8 cellular contexts compared by ENCODE assay signal in the genomic region with DNA sequence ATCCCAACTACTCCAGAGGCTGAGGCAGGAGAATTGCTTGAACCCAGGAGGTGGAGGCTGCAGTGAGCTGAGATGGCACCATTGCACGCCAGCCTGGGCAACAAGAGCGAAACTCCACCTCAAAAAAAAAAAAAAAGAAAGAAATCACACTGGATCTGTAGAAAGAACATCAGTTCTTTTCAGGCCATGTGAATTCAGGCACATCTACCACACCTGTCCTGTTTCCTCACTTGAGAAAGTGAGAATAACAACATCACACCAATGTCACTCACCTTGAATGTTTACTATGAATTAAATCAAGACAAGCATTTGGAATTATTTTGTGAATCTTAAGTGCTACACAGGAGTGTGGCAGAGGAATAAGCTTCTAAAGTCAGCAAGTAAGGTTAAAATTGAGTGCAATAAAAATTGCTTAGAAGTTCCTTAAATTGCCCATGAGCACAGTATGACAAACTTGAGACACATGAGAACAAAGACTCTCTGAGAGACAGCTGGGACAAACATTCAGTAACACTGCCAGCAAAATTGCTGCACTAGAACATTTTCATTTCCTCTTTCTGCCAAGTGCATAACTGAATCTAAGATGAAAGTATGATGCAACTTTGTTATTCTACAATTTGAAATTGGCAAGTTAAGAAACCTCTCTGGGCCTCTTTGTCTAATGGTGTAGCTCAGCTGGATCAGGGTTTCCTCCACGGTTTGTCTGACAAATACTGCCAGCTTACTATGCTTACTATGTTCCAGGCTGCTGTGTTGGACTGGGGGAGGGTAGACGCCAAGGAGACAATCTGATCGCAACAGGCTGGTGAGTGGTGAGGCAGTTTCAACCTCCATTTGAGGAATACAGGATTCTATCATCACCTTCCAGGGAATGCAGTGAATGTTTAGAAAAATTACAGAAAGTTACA. TPM values are rescaled to one million over a fixed set of nuclear protein-coding genes. Genes with fewer than 3 reads are reported as not detected.
A peak's percentile ranks its signal among the peaks of the same experiment; 100 is the strongest.
DNase-seq lines count a peak whose midpoint lies in the region; ATAC-seq, FAIRE-seq and TF ChIP-seq lines count a peak whose summit lies in the region.

No MANE protein-coding gene starts in this region.

- peak overlapping the region; percentile 92 to 99 (median 98) for H3K27ac Mint-ChIP-seq in CD8-positive, alpha-beta memory T cell

- TF ChIP-seq CTCF in RWPE2 (IDR thresholded peaks at IDR 0.05; ENCODE audit: poor library complexity, severe bottlenecking) (no peak), astrocyte of the cerebellum (IDR thresholded peaks at IDR 0.05; ENCODE audit: low read depth, low read length, missing control alignments) (no peak), D721Med (IDR thresholded peaks at IDR 0.05; ENCODE audit: insufficient read depth, missing control alignments) (no peak)

- peaks cover 0 to 20% (median 2%) of the 10 kb centered on the region in 3 donors for H3K36me3 Mint-ChIP-seq in CD8-positive, alpha-beta memory T cell

- in situ Hi-C loops in astrocyte of the cerebellum (cut with HindIII; ENCODE audit: low sequenced_read_pairs) = no loop called here

- H3K9me3 Mint-ChIP-seq in CD8-positive, alpha-beta memory T cell = no peaks in the 10 kb centered on the region

- no peaks in the 10 kb centered on the region for H3K36me3 ChIP-seq in CD8-positive, alpha-beta memory T cell (ENCODE audit: insufficient read depth, low read length)
- H3K36me3 ChIP-seq in RWPE2 (ENCODE audit: low read depth) = no peaks in the 10 kb centered on the region

- no peaks in the 10 kb centered on the region for H3K27me3 ChIP-seq in CD8-positive, alpha-beta memory T cell (ENCODE audit: insufficient read depth, low read length, poor library complexity, severe bottlenecking)
- no peaks in the 10 kb centered on the region for H3K27me3 ChIP-seq in RWPE2 (ENCODE audit: insufficient read depth, poor library complexity, severe bottlenecking)

- H3K9me3 ChIP-seq in CD8-positive, alpha-beta memory T cell (ENCODE audit: low read length) = no peaks in the 10 kb centered on the region
- no peaks in the 10 kb centered on the region for H3K9me3 ChIP-seq in RWPE2 (ENCODE audit: severe bottlenecking)

- H3K27ac ChIP-seq in CD8-positive, alpha-beta memory T cell (ENCODE audit: low read depth, low read length) = peak overlapping the region; percentile 81
- peak overlapping the region; percentile 79 for H3K27ac ChIP-seq in RWPE2 (ENCODE audit: poor library complexity, severe bottlenecking)

- H3K4me3 ChIP-seq in CD8-positive, alpha-beta memory T cell (ENCODE audit: low read length) = peak overlapping the region; percentile 68
- H3K4me3 ChIP-seq in RWPE2 (ENCODE audit: severe bottlenecking) (no peak overlapping the region), astrocyte of the cerebellum (ENCODE audit: low read depth, low read length) (peak overlapping the region; percentile 61)

- H3K27me3 Mint-ChIP-seq in CD8-positive, alpha-beta memory T cell = no peaks in the 10 kb centered on the region

- H3K4me3 Mint-ChIP-seq in CD8-positive, alpha-beta memory T cell = peak overlapping the region; percentile 87 to 98 (median 92)

- peak in 3 of 5 donors; percentile 40 to 74 (median 52) for DNase-seq in CD8-positive, alpha-beta memory T cell
- no peak for DNase-seq in RWPE2 (ENCODE audit: low spot score)
- DNase-seq in astrocyte of the cerebellum (ENCODE audit: low read depth) = peak; percentile 60
- peak; percentile 71 for DNase-seq in inferior parietal cortex (ENCODE audit: extremely low spot score)
- peak; percentile 61 for DNase-seq in stimulated activated CD4-positive, alpha-beta T cell treated with anti-CD3 and anti-CD28 coated beads, Interleukin-1b, Interleukin-23, amount 100 ng/mL, for 48 hours
- DNase-seq in D721Med (ENCODE audit: insufficient read length, low spot score) = no peak

- peaks cover 40 to 63% (median 50%) of the 10 kb centered on the region in 3 donors for H3K4me1 Mint-ChIP-seq in CD8-positive, alpha-beta memory T cell

- POLR2A ChIA-PET in CD8-positive, alpha-beta memory T cell (lab: Charles Lee) = interaction anchor here (0.7 to 1.2 kb wide), 3 partner anchors 177 to 835 kb away, joined by 4 to 10 read pairs (median 8); partner anchors contain the start of gene CD274

- no peak for FAIRE-seq in D721Med (lab: Jason Lieb, UNC)

- CTCF ChIA-PET in CD8-positive, alpha-beta memory T cell (lab: Charles Lee) = interaction anchor here (1.1 to 2.8 kb wide), 2 partner anchors 27 to 177 kb away, joined by 7 to 17 read pairs; partner anchors contain the start of gene CD274

- peaks cover 55% of the 10 kb centered on the region for H3K4me1 ChIP-seq in CD8-positive, alpha-beta memory T cell (ENCODE audit: insufficient read depth, low read length)
- peaks cover 18% of the 10 kb centered on the region for H3K4me1 ChIP-seq in RWPE2 (ENCODE audit: insufficient read depth, poor library complexity, severe bottlenecking)

- ATAC-seq in GM19351 (IDR thresholded peaks at IDR 0.05; ENCODE audit: unreplicated experiment) = peak; percentile 56
- ATAC-seq in HG03432 (IDR thresholded peaks at IDR 0.05; ENCODE audit: unreplicated experiment) = peak; percentile 49
- ATAC-seq in RWPE2 (ENCODE audit: low read depth) = no peak

RNA-seq across cellular contexts. Expression of gene RIC1, which starts 1.9 kb away (rescaled TPM):
- total RNA-seq in CD8-positive, alpha-beta memory T cell = 10 to 100 TPM; 13.2 to 15.0 TPM
- polyA plus RNA-seq in CD8-positive, alpha-beta memory T cell = 6.3 TPM

Comparison
In these comparisons a context has a peak if more than half of its experiments do, and no peak if none do; other contexts are left out.
1. DNase-seq: peak in CD8-positive, alpha-beta memory T cell (3 of 5), astrocyte of the cerebellum (single experiment), inferior parietal cortex (single experiment) and stimulated activated CD4-positive, alpha-beta T cell treated with anti-CD3 and anti-CD28 coated beads, Interleukin-1b, Interleukin-23, amount 100 ng/mL, for 48 hours (single experiment); none in RWPE2 (single experiment) and D721Med (single experiment).